In genomic region chr12:55698241-55698955, GRCh38 we compare ENCODE assay signal across 13 cellular contexts.
"Had no signal": no experiment of that assay in that cellular context is flagged by ENCODE, and none has a peak within 500 bp of the region (broad histone marks: within the 10 kb centered on the region; RNA-seq: fewer than 3 reads in every experiment).

No MANE protein-coding gene starts in this region.

- H3K4me3 ChIP-seq: cardiac muscle cell, hepatocyte, left ventricle myocardium inferior, prostate gland, SJSA1 had no signal

- H3K27ac Mint-ChIP-seq: activated naive CD4-positive, alpha-beta T cell treated with anti-CD3 and anti-CD28 coated beads for 36 hours; nephron; stimulated activated effector memory CD8-positive, alpha-beta T cell treated with anti-CD3 and anti-CD28 coated beads, Interleukin-12 subunit alpha, Interleukin-12 subunit beta, amount 100 ng/mL, for 72 hours had no signal

- H3K36me3 ChIP-seq: prostate gland, SJSA1 had no signal

- H3K9me3 ChIP-seq: left ventricle myocardium inferior, prostate gland, SJSA1 had no signal

- H3K36me3 Mint-ChIP-seq: stimulated activated effector memory CD8-positive, alpha-beta T cell treated with anti-CD3 and anti-CD28 coated beads, Interleukin-12 subunit alpha, Interleukin-12 subunit beta, amount 100 ng/mL, for 72 hours had no signal

- H3K27me3 ChIP-seq: cardiac muscle cell, hepatocyte had no signal

- H3K27ac ChIP-seq: cardiac muscle cell, hepatocyte, prostate gland, SJSA1 had no signal

- DNase-seq: activated CD4-positive, alpha-beta T cell treated with anti-CD3 and anti-CD28 coated beads, Interleukin-2, amount 10 ng/mL, durations not matched to agents 7 days and 5 days; activated naive CD4-positive, alpha-beta T cell treated with anti-CD3 and anti-CD28 coated beads for 36 hours; erythroblast; kidney; left ventricle myocardium inferior; occipital lobe; trophoblast cell had no signal

- H3K4me1 ChIP-seq: prostate gland, SJSA1 had no signal

- H3K9me3 Mint-ChIP-seq: activated CD4-positive, alpha-beta T cell treated with anti-CD3 and anti-CD28 coated beads, Interleukin-2, amount 10 ng/mL, durations not matched to agents 7 days and 5 days; activated naive CD4-positive, alpha-beta T cell treated with anti-CD3 and anti-CD28 coated beads for 36 hours; nephron; stimulated activated effector memory CD8-positive, alpha-beta T cell treated with anti-CD3 and anti-CD28 coated beads, Interleukin-12 subunit alpha, Interleukin-12 subunit beta, amount 100 ng/mL, for 72 hours had no signal

- H3K4me1 Mint-ChIP-seq: activated CD4-positive, alpha-beta T cell treated with anti-CD3 and anti-CD28 coated beads, Interleukin-2, amount 10 ng/mL, durations not matched to agents 7 days and 5 days; stimulated activated effector memory CD8-positive, alpha-beta T cell treated with anti-CD3 and anti-CD28 coated beads, Interleukin-12 subunit alpha, Interleukin-12 subunit beta, amount 100 ng/mL, for 72 hours had no signal

- H3K27me3 Mint-ChIP-seq: activated CD4-positive, alpha-beta T cell treated with anti-CD3 and anti-CD28 coated beads, Interleukin-2, amount 10 ng/mL, durations not matched to agents 7 days and 5 days had no signal

- H3K4me3 Mint-ChIP-seq: activated CD4-positive, alpha-beta T cell treated with anti-CD3 and anti-CD28 coated beads, Interleukin-2, amount 10 ng/mL, durations not matched to agents 7 days and 5 days; activated naive CD4-positive, alpha-beta T cell treated with anti-CD3 and anti-CD28 coated beads for 36 hours; nephron; stimulated activated effector memory CD8-positive, alpha-beta T cell treated with anti-CD3 and anti-CD28 coated beads, Interleukin-12 subunit alpha, Interleukin-12 subunit beta, amount 100 ng/mL, for 72 hours had no signal

- H3K4me2 ChIP-seq: hepatocyte had no signal

- H2AFZ ChIP-seq: hepatocyte had no signal

- ATAC-seq: stimulated activated effector memory CD8-positive, alpha-beta T cell treated with anti-CD3 and anti-CD28 coated beads, Interleukin-12 subunit alpha, Interleukin-12 subunit beta, amount 100 ng/mL, for 72 hours had no signal
